8 cellular contexts compared by ENCODE assay signal in genomic region chr9:34664281-34665108, GRCh38. TPM values are rescaled to one million over a fixed set of nuclear protein-coding genes. Genes with fewer than 3 reads are reported as not detected.
DNase-seq lines count a peak whose midpoint lies in the region; ATAC-seq lines count a peak whose summit lies in the region.

No MANE protein-coding gene starts in this region.

- peak overlapping the region; percentile 43 for H3K4me3 ChIP-seq in mononuclear cell (ENCODE audit: low read length)

- H3K27me3 ChIP-seq in mononuclear cell (ENCODE audit: insufficient read depth, low read length), result no peaks in the 10 kb centered on the region

- DNase-seq in NCI-H1436 (lab: John Stamatoyannopoulos, UW) (peak; percentile 21), NCI-H1436 treated with DMSO at 0.1 percent for 48 hours (lab: John Stamatoyannopoulos, UW) (no peak), NOMO-1 (lab: John Stamatoyannopoulos, UW; ENCODE audit: unreplicated experiment in 2 of 2) (peak; percentile 82 to 86), epithelial cell of prostate (ENCODE audit: low read depth, low spot score) (no peak)
- DNase-seq in activated CD8-positive, alpha-beta memory T cell treated with anti-CD3 and anti-CD28 coated beads, Interleukin-2, amount 50 U/mL, for 4 hours, result peak; percentile 60
- peak; percentile 89 for DNase-seq in stimulated activated CD8-positive, alpha-beta memory T cell treated with anti-CD3 and anti-CD28 coated beads, Interleukin-4, amount 100 ng/mL, for 48 hours

- H3K9me3 ChIP-seq in mononuclear cell (ENCODE audit: low read depth, low read length), result no peaks in the 10 kb centered on the region

- peak overlapping the region; percentile 83 for H3K27ac ChIP-seq in epithelial cell of prostate

- H3K4me1 ChIP-seq in mononuclear cell (ENCODE audit: insufficient read depth, low read length), result peaks cover 39% of the 10 kb centered on the region

- ATAC-seq in HG02852 (IDR thresholded peaks at IDR 0.05; ENCODE audit: unreplicated experiment), result peak; percentile 56

RNA-seq across cellular contexts. Expression of gene CCL27, which starts 2.0 kb away (rescaled TPM):
- 0.21 TPM for total RNA-seq in mononuclear cell

RNA-seq across cellular contexts. Expression of gene IL11RA, which starts 12.5 kb away (rescaled TPM):
- total RNA-seq in mononuclear cell, result 17.8 TPM

RNA-seq across cellular contexts. Expression of gene GALT, which starts 18.0 kb away (rescaled TPM):
- total RNA-seq in mononuclear cell, result 46.4 TPM

RNA-seq across cellular contexts. Expression of gene CCL19, which starts 26.6 kb away (rescaled TPM):
- total RNA-seq in mononuclear cell, result not detected

RNA-seq across cellular contexts. Expression of gene SIGMAR1, which starts 26.9 kb away (rescaled TPM):
- 15.6 TPM for total RNA-seq in mononuclear cell

Comparison
In these comparisons a context has a peak if more than half of its experiments do, and no peak if none do; other contexts are left out.
1. DNase-seq: peak in NCI-H1436 (single experiment), NOMO-1 (2 of 2), activated CD8-positive, alpha-beta memory T cell treated with anti-CD3 and anti-CD28 coated beads, Interleukin-2, amount 50 U/mL, for 4 hours (single experiment) and stimulated activated CD8-positive, alpha-beta memory T cell treated with anti-CD3 and anti-CD28 coated beads, Interleukin-4, amount 100 ng/mL, for 48 hours (single experiment); none in NCI-H1436 treated with DMSO at 0.1 percent for 48 hours (single experiment) and epithelial cell of prostate (single experiment).